In the genomic region with DNA sequence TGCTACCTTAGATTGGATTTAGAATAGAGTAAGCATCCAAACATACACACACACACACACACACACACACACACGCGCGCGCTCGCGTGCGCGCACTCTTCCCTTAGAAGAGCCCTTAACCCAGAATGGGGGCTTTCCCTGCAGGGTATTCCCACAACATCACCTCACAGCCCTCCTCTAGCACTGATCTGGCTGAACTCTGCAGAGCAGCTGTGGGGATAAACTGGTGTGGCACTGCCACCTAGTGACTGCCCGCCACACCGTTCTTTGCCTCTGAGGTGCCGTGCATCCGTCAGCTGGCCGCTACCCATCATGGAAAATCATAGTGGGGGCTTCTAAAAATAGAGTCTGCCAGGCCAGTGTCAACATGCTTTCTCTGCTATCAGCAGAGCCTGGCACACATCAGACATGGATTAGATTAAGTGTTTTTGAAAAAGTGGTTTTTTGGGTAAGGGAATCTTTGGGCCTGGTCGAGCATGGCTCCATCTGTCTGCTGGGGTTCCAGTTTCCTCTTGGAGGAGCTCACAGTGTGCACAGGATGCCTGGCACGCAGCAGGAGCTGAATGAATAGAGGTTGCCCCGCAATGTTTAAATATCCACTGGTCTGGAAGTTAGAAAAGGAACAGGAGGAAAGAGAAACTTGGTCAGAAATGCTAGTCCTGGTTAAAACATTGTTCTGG, we compare ENCODE assay signal across 8 cellular contexts.
DNase-seq lines count a peak whose midpoint lies in the region; ATAC-seq lines count a peak whose summit lies in the region.

No MANE protein-coding gene starts in this region.

- intact Hi-C loops in activated T-helper 1 cell treated with anti-CD3 and anti-CD28 coated beads, Interleukin-12 subunit alpha, Interleukin-12 subunit beta, Interleukin-2, Interleukin-4 antibody, amounts not matched to agents 30 ng/mL and 10 ng/mL and 1 ng/mL, durations not matched to agents 14 hours and 24 hours and 36 hours (cut with micrococcal nuclease): loop anchor here (1.0 kb wide), 1 partner anchor 771 kb away; no protein-coding TSS in a partner anchor

- no peak overlapping the region for H3K27ac Mint-ChIP-seq in activated T-helper 1 cell treated with anti-CD3 and anti-CD28 coated beads, Interleukin-12 subunit alpha, Interleukin-12 subunit beta, Interleukin-2, Interleukin-4 antibody, amounts not matched to agents 30 ng/mL and 10 ng/mL and 1 ng/mL, durations not matched to agents 14 hours and 24 hours and 36 hours

- DNase-seq in DMS53 (lab: John Stamatoyannopoulos, UW) (peak; percentile 79), NCI-H82 treated with DMSO at 0.1 percent for 48 hours (lab: John Stamatoyannopoulos, UW; ENCODE audit: unreplicated experiment) (peak; percentile 25), glomerular visceral epithelial cell (ENCODE audit: extremely low spot score) (peak; percentile 24), pons (ENCODE audit: low spot score) (peak; percentile 75)
- DNase-seq in activated T-helper 1 cell treated with anti-CD3 and anti-CD28 coated beads, Interleukin-12 subunit alpha, Interleukin-12 subunit beta, Interleukin-2, Interleukin-4 antibody, amounts not matched to agents 30 ng/mL and 10 ng/mL and 1 ng/mL, durations not matched to agents 14 hours and 24 hours and 36 hours (ENCODE audit: low spot score): peak; percentile 7
- DNase-seq in central memory CD4-positive, alpha-beta T cell: no peak

- no peak overlapping the region for H3K4me3 Mint-ChIP-seq in activated T-helper 1 cell treated with anti-CD3 and anti-CD28 coated beads, Interleukin-12 subunit alpha, Interleukin-12 subunit beta, Interleukin-2, Interleukin-4 antibody, amounts not matched to agents 30 ng/mL and 10 ng/mL and 1 ng/mL, durations not matched to agents 14 hours and 24 hours and 36 hours

- H3K36me3 Mint-ChIP-seq in activated T-helper 1 cell treated with anti-CD3 and anti-CD28 coated beads, Interleukin-12 subunit alpha, Interleukin-12 subunit beta, Interleukin-2, Interleukin-4 antibody, amounts not matched to agents 30 ng/mL and 10 ng/mL and 1 ng/mL, durations not matched to agents 14 hours and 24 hours and 36 hours (ENCODE audit: low read depth): no peaks in the 10 kb centered on the region

- peak; percentile 97 for ATAC-seq in GM19372 (IDR thresholded peaks at IDR 0.05; ENCODE audit: low read depth, unreplicated experiment)
- peak; percentile 98 for ATAC-seq in HG03280 (IDR thresholded peaks at IDR 0.05; ENCODE audit: unreplicated experiment)

- H3K4me1 Mint-ChIP-seq in activated T-helper 1 cell treated with anti-CD3 and anti-CD28 coated beads, Interleukin-12 subunit alpha, Interleukin-12 subunit beta, Interleukin-2, Interleukin-4 antibody, amounts not matched to agents 30 ng/mL and 10 ng/mL and 1 ng/mL, durations not matched to agents 14 hours and 24 hours and 36 hours (ENCODE audit: low read depth): peaks cover 5% of the 10 kb centered on the region

- H3K27me3 Mint-ChIP-seq in activated T-helper 1 cell treated with anti-CD3 and anti-CD28 coated beads, Interleukin-12 subunit alpha, Interleukin-12 subunit beta, Interleukin-2, Interleukin-4 antibody, amounts not matched to agents 30 ng/mL and 10 ng/mL and 1 ng/mL, durations not matched to agents 14 hours and 24 hours and 36 hours (ENCODE audit: insufficient read depth): no peaks in the 10 kb centered on the region

- H3K9me3 Mint-ChIP-seq in activated T-helper 1 cell treated with anti-CD3 and anti-CD28 coated beads, Interleukin-12 subunit alpha, Interleukin-12 subunit beta, Interleukin-2, Interleukin-4 antibody, amounts not matched to agents 30 ng/mL and 10 ng/mL and 1 ng/mL, durations not matched to agents 14 hours and 24 hours and 36 hours: no peaks in the 10 kb centered on the region
